ENCODE assay signal across 8 cellular contexts in the genomic region with DNA sequence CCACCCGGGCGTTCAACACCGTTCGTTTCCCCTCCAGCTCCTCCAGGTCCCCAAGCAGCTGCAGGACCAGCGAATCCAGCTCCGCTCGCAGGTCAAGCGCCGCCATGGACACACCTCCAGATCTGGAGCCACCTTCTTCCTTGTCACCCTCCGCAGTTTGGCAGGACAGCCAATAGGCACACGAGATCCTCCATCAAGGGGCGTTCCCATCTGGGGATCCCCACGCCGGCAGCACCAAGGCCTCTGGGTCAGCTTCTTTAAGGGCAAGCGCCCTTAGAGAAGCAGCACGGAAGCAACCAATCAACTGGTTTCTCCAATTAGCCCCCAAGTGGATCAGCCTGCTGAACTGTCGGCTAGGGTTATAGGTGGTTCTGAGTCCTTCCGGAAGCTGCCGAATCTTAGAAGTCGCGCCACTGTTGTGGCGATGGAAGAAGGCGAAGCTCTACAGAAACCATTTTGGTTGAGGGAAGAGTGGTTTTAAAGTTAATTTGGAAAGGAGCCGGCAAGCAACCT. TPM values are rescaled to one million over a fixed set of nuclear protein-coding genes. Genes with fewer than 3 reads are reported as not detected.
A peak's percentile ranks its signal among the peaks of the same experiment; 100 is the strongest.
DNase-seq lines count a peak whose midpoint lies in the region; ATAC-seq, FAIRE-seq and TF ChIP-seq lines count a peak whose summit lies in the region.

No MANE protein-coding gene starts in this region.

- H3K79me2 ChIP-seq in DOHH2 (ENCODE audit: control insufficient read depth, low read length) (peaks cover 70% of the 10 kb centered on the region), GM23248 (ENCODE audit: insufficient read depth) (peaks cover 29% of the 10 kb centered on the region), Karpas-422 (ENCODE audit: low read length) (peaks cover 45% of the 10 kb centered on the region)

- H3K4me3 Mint-ChIP-seq in activated T-helper 1 cell treated with anti-CD3 and anti-CD28 coated beads, Interleukin-12 subunit alpha, Interleukin-12 subunit beta, Interleukin-2, Interleukin-4 antibody, amounts not matched to agents 30 ng/mL and 10 ng/mL and 1 ng/mL, durations not matched to agents 14 hours and 24 hours and 36 hours: peak overlapping the region; percentile 100
- H3K4me3 Mint-ChIP-seq in naive thymus-derived CD4-positive, alpha-beta T cell: peak overlapping the region; percentile 94 to 100 (median 99)
- peak overlapping the region; percentile 99 for H3K4me3 Mint-ChIP-seq in stimulated activated memory B cell treated with anti-CD40 and anti-IgM and Interleukin-4, amounts not matched to agents 10 μg/mL and 1 μg/mL and 100 μg/mL, for 72 hours

- POLR2A ChIA-PET in naive thymus-derived CD4-positive, alpha-beta T cell (lab: Charles Lee): interaction anchor here (0.7 to 5.2 kb wide), 17 partner anchors 8 to 1151 kb away, joined by 3 to 92 read pairs (median 5); a partner anchor contains a TSS

- in situ Hi-C loops in GM23248 (cut with MboI): no loop called here

- intact Hi-C loops in activated T-helper 1 cell treated with anti-CD3 and anti-CD28 coated beads, Interleukin-12 subunit alpha, Interleukin-12 subunit beta, Interleukin-2, Interleukin-4 antibody, amounts not matched to agents 30 ng/mL and 10 ng/mL and 1 ng/mL, durations not matched to agents 14 hours and 24 hours and 36 hours (cut with micrococcal nuclease): loop anchor here (1.0 to 10.0 kb wide), 10 partner anchors 13 to 1343 kb away; a partner anchor contains a TSS
- intact Hi-C loops in naive thymus-derived CD4-positive, alpha-beta T cell (cut with micrococcal nuclease): loop anchor here (1.0 to 2.0 kb wide), 16 partner anchors 10 to 1151 kb away; a partner anchor contains a TSS

- FAIRE-seq in RCC 7860 (lab: Jason Lieb, UNC): peak; percentile 67

- 2% methylated on average over 24 of the region's 24 CpGs for WGBS in GM23248 (ENCODE audit: low coverage in 1 of 2, low lambda C conversion rate in 2 of 2, missing lambda C conversion rate in 2 of 2), 2 experiments

- H3K27me3 ChIP-seq in DOHH2 (ENCODE audit: control insufficient read depth, low read length): no peaks in the 10 kb centered on the region
- no peaks in the 10 kb centered on the region for H3K27me3 ChIP-seq in GM23248 (replicated peaks; ENCODE audit: insufficient read depth)
- H3K27me3 ChIP-seq in Karpas-422 (ENCODE audit: low read length): no peaks in the 10 kb centered on the region
- H3K27me3 ChIP-seq in naive thymus-derived CD4-positive, alpha-beta T cell (ENCODE audit: control insufficient read depth in 2 of 2, insufficient read depth in 2 of 2, low read length in 2 of 2): no peaks in the 10 kb centered on the region

- H3K9me2 ChIP-seq in DOHH2 (replicated peaks; ENCODE audit: control insufficient read depth, low read length) (no peaks in the 10 kb centered on the region), GM23248 (ENCODE audit: insufficient read depth) (no peaks in the 10 kb centered on the region), Karpas-422 (replicated peaks; ENCODE audit: insufficient read depth, low read length) (no peaks in the 10 kb centered on the region)

- no peaks in the 10 kb centered on the region for H3K9me3 Mint-ChIP-seq in activated T-helper 1 cell treated with anti-CD3 and anti-CD28 coated beads, Interleukin-12 subunit alpha, Interleukin-12 subunit beta, Interleukin-2, Interleukin-4 antibody, amounts not matched to agents 30 ng/mL and 10 ng/mL and 1 ng/mL, durations not matched to agents 14 hours and 24 hours and 36 hours
- peaks cover 0 to 4% (median 0%) of the 10 kb centered on the region in 11 donors for H3K9me3 Mint-ChIP-seq in naive thymus-derived CD4-positive, alpha-beta T cell
- H3K9me3 Mint-ChIP-seq in stimulated activated memory B cell treated with anti-CD40 and anti-IgM and Interleukin-4, amounts not matched to agents 10 μg/mL and 1 μg/mL and 100 μg/mL, for 72 hours: no peaks in the 10 kb centered on the region

- H3K4me1 ChIP-seq in DOHH2 (ENCODE audit: control insufficient read depth, low read length) (peaks cover 61% of the 10 kb centered on the region), GM23248 (ENCODE audit: insufficient read depth) (peaks cover 16% of the 10 kb centered on the region), Karpas-422 (ENCODE audit: low read length) (peaks cover 60% of the 10 kb centered on the region)
- H3K4me1 ChIP-seq in naive thymus-derived CD4-positive, alpha-beta T cell (ENCODE audit: control insufficient read depth in 2 of 2, insufficient read depth in 2 of 2, low read length in 2 of 2): peaks cover 10 to 19% of the 10 kb centered on the region in 2 donors

- peak overlapping the region; percentile 98 for H2AFZ ChIP-seq in GM23248
- H2AFZ ChIP-seq in Karpas-422 (ENCODE audit: low read length): peak overlapping the region; percentile 60

- peak overlapping the region; percentile 86 for H3K4me3 ChIP-seq in DOHH2 (ENCODE audit: low read length)
- H3K4me3 ChIP-seq in GM23248: peak overlapping the region; percentile 89
- H3K4me3 ChIP-seq in Karpas-422 (ENCODE audit: low read length): peak overlapping the region; percentile 95
- H3K4me3 ChIP-seq in naive thymus-derived CD4-positive, alpha-beta T cell (ENCODE audit: low read length): peak overlapping the region; percentile 80

- H3K27ac ChIP-seq in DOHH2 (ENCODE audit: low read depth, low read length): peak overlapping the region; percentile 99
- H3K27ac ChIP-seq in GM23248: peak overlapping the region; percentile 94
- peak overlapping the region; percentile 96 for H3K27ac ChIP-seq in Karpas-422 (ENCODE audit: low read length)
- peak overlapping the region; percentile 97 for H3K27ac ChIP-seq in naive thymus-derived CD4-positive, alpha-beta T cell (ENCODE audit: low read depth, low read length)

- H3F3A ChIP-seq in DOHH2 (ENCODE audit: control insufficient read depth, insufficient read depth): peaks cover 52% of the 10 kb centered on the region
- H3F3A ChIP-seq in GM23248 (ENCODE audit: insufficient read depth): peaks cover 19% of the 10 kb centered on the region

- no peak for TF ChIP-seq CTCF in DOHH2 (IDR thresholded peaks at IDR 0.05; ENCODE audit: low read depth, low read length, poor library complexity, severe bottlenecking)

- H3K27me3 Mint-ChIP-seq in activated T-helper 1 cell treated with anti-CD3 and anti-CD28 coated beads, Interleukin-12 subunit alpha, Interleukin-12 subunit beta, Interleukin-2, Interleukin-4 antibody, amounts not matched to agents 30 ng/mL and 10 ng/mL and 1 ng/mL, durations not matched to agents 14 hours and 24 hours and 36 hours (ENCODE audit: insufficient read depth): no peaks in the 10 kb centered on the region
- peaks cover 0 to 2% (median 0%) of the 10 kb centered on the region in 5 donors for H3K27me3 Mint-ChIP-seq in naive thymus-derived CD4-positive, alpha-beta T cell
- no peaks in the 10 kb centered on the region for H3K27me3 Mint-ChIP-seq in stimulated activated memory B cell treated with anti-CD40 and anti-IgM and Interleukin-4, amounts not matched to agents 10 μg/mL and 1 μg/mL and 100 μg/mL, for 72 hours

- peaks cover 45% of the 10 kb centered on the region for H3K36me3 Mint-ChIP-seq in activated T-helper 1 cell treated with anti-CD3 and anti-CD28 coated beads, Interleukin-12 subunit alpha, Interleukin-12 subunit beta, Interleukin-2, Interleukin-4 antibody, amounts not matched to agents 30 ng/mL and 10 ng/mL and 1 ng/mL, durations not matched to agents 14 hours and 24 hours and 36 hours (ENCODE audit: low read depth)
- H3K36me3 Mint-ChIP-seq in naive thymus-derived CD4-positive, alpha-beta T cell: peaks cover 8 to 44% (median 28%) of the 10 kb centered on the region in 5 donors
- H3K36me3 Mint-ChIP-seq in stimulated activated memory B cell treated with anti-CD40 and anti-IgM and Interleukin-4, amounts not matched to agents 10 μg/mL and 1 μg/mL and 100 μg/mL, for 72 hours: peaks cover 59% of the 10 kb centered on the region

- H3K36me3 ChIP-seq in DOHH2 (ENCODE audit: control insufficient read depth, low read length): peaks cover 88% of the 10 kb centered on the region
- peaks cover 10% of the 10 kb centered on the region; the same call in 1 of the 2 replicates for H3K36me3 ChIP-seq in GM23248 (ENCODE audit: low read depth)
- peaks cover 42% of the 10 kb centered on the region for H3K36me3 ChIP-seq in Karpas-422 (ENCODE audit: insufficient read depth, low read length)
- peaks cover 20 to 63% (median 21%) of the 10 kb centered on the region in 3 experiments for H3K36me3 ChIP-seq in naive thymus-derived CD4-positive, alpha-beta T cell (ENCODE audit: control insufficient read depth in 2 of 3, insufficient read depth in 3 of 3, low read length in 3 of 3)

- H3K9ac ChIP-seq in GM23248 (peak overlapping the region; percentile 88), Karpas-422 (ENCODE audit: low read length) (peak overlapping the region; percentile 97)

- H4K20me1 ChIP-seq in DOHH2 (ENCODE audit: control insufficient read depth, insufficient read depth, low read depth, low read length) (no peaks in the 10 kb centered on the region), GM23248 (ENCODE audit: insufficient read depth) (no peaks in the 10 kb centered on the region), Karpas-422 (ENCODE audit: insufficient read depth, low read depth, low read length) (no peaks in the 10 kb centered on the region)

- CTCF ChIA-PET in naive thymus-derived CD4-positive, alpha-beta T cell (lab: Charles Lee): interaction anchor here (0.9 to 3.5 kb wide), 10 partner anchors 8 to 466 kb away, joined by 3 to 19 read pairs (median 6); a partner anchor contains a TSS

- peak overlapping the region; percentile 97 for H3K4me2 ChIP-seq in DOHH2 (ENCODE audit: low read length)
- peak overlapping the region; percentile 97 for H3K4me2 ChIP-seq in GM23248 (ENCODE audit: unreplicated experiment)
- H3K4me2 ChIP-seq in Karpas-422 (ENCODE audit: low read depth, low read length, poor library complexity, severe bottlenecking): peak overlapping the region; percentile 73

- H3K4me1 Mint-ChIP-seq in activated T-helper 1 cell treated with anti-CD3 and anti-CD28 coated beads, Interleukin-12 subunit alpha, Interleukin-12 subunit beta, Interleukin-2, Interleukin-4 antibody, amounts not matched to agents 30 ng/mL and 10 ng/mL and 1 ng/mL, durations not matched to agents 14 hours and 24 hours and 36 hours (ENCODE audit: low read depth): peaks cover 21% of the 10 kb centered on the region
- H3K4me1 Mint-ChIP-seq in naive thymus-derived CD4-positive, alpha-beta T cell: peaks cover 15 to 49% (median 35%) of the 10 kb centered on the region in 7 donors
- H3K4me1 Mint-ChIP-seq in stimulated activated memory B cell treated with anti-CD40 and anti-IgM and Interleukin-4, amounts not matched to agents 10 μg/mL and 1 μg/mL and 100 μg/mL, for 72 hours: peaks cover 32% of the 10 kb centered on the region

- ATAC-seq in naive thymus-derived CD4-positive, alpha-beta T cell: peak; percentile 81
- ATAC-seq in stimulated activated memory B cell treated with anti-CD40 and anti-IgM and Interleukin-4, amounts not matched to agents 10 μg/mL and 1 μg/mL and 100 μg/mL, for 72 hours: peak; percentile 89

- peak overlapping the region; percentile 97 for H3K27ac Mint-ChIP-seq in activated T-helper 1 cell treated with anti-CD3 and anti-CD28 coated beads, Interleukin-12 subunit alpha, Interleukin-12 subunit beta, Interleukin-2, Interleukin-4 antibody, amounts not matched to agents 30 ng/mL and 10 ng/mL and 1 ng/mL, durations not matched to agents 14 hours and 24 hours and 36 hours
- H3K27ac Mint-ChIP-seq in naive thymus-derived CD4-positive, alpha-beta T cell: peak overlapping the region; percentile 98 to 100 (median 99)
- H3K27ac Mint-ChIP-seq in stimulated activated memory B cell treated with anti-CD40 and anti-IgM and Interleukin-4, amounts not matched to agents 10 μg/mL and 1 μg/mL and 100 μg/mL, for 72 hours: peak overlapping the region; percentile 98

- DNase-seq in GM23248 (peak; percentile 98), Karpas-422 (peak; percentile 96), RCC 7860 (ENCODE audit: low spot score) (peak; percentile 89), fibroblast of gingiva (ENCODE audit: low read depth) (peak; percentile 95)
- DNase-seq in activated T-helper 1 cell treated with anti-CD3 and anti-CD28 coated beads, Interleukin-12 subunit alpha, Interleukin-12 subunit beta, Interleukin-2, Interleukin-4 antibody, amounts not matched to agents 30 ng/mL and 10 ng/mL and 1 ng/mL, durations not matched to agents 14 hours and 24 hours and 36 hours (ENCODE audit: low spot score): peak; percentile 89
- DNase-seq in naive thymus-derived CD4-positive, alpha-beta T cell: peak; percentile 65 to 89 (median 87)

- H3K9me3 ChIP-seq in DOHH2 (ENCODE audit: control insufficient read depth, insufficient read depth, low read length): no peaks in the 10 kb centered on the region
- no peaks in the 10 kb centered on the region for H3K9me3 ChIP-seq in GM23248 (ENCODE audit: low read depth)
- H3K9me3 ChIP-seq in Karpas-422 (ENCODE audit: low read length): no peaks in the 10 kb centered on the region
- no peaks in the 10 kb centered on the region for H3K9me3 ChIP-seq in naive thymus-derived CD4-positive, alpha-beta T cell (ENCODE audit: control insufficient read depth in 2 of 3, low read length in 3 of 3)

RNA-seq across cellular contexts. Expression of a gene that starts 0.6 kb away (rescaled TPM):
- total RNA-seq in GM23248 (2014; rRNA removed; shearing (Covaris generic)): 109 and 110 TPM in 2 replicates
- 79.1 and 90.4 TPM in 2 replicates for polyA plus RNA-seq in GM23248 (2016; fragmentation: Nextera tagmentation; extraction: Ambion mirVana)
- total RNA-seq in Karpas-422 (2014; rRNA removed; shearing (Covaris generic); ENCODE audit: low replicate concordance): 233 and 379 TPM in 2 replicates
- total RNA-seq in activated T-helper 1 cell treated with anti-CD3 and anti-CD28 coated beads, Interleukin-12 subunit alpha, Interleukin-12 subunit beta, Interleukin-2, Interleukin-4 antibody, amounts not matched to agents 30 ng/mL and 10 ng/mL and 1 ng/mL, durations not matched to agents 14 hours and 24 hours and 36 hours: 169 and 184 TPM in 2 replicates
- 10 to 100 TPM; 69.9 to 88.5 (median 79.3) TPM for total RNA-seq in naive thymus-derived CD4-positive, alpha-beta T cell
- 10 to 100 TPM; 76.3 to 82.7 TPM for polyA plus RNA-seq in naive thymus-derived CD4-positive, alpha-beta T cell

RNA-seq across cellular contexts. Expression of a gene that starts 13.8 kb away (rescaled TPM):
- 17.5 and 24.3 TPM in 2 replicates for total RNA-seq in GM23248 (2014; rRNA removed; shearing (Covaris generic))
- polyA plus RNA-seq in GM23248 (2016; fragmentation: Nextera tagmentation; extraction: Ambion mirVana): 19.1 and 19.2 TPM in 2 replicates
- 229 and 264 TPM in 2 replicates for total RNA-seq in Karpas-422 (2014; rRNA removed; shearing (Covaris generic); ENCODE audit: low replicate concordance)
- 66.9 and 68.9 TPM in 2 replicates for total RNA-seq in activated T-helper 1 cell treated with anti-CD3 and anti-CD28 coated beads, Interleukin-12 subunit alpha, Interleukin-12 subunit beta, Interleukin-2, Interleukin-4 antibody, amounts not matched to agents 30 ng/mL and 10 ng/mL and 1 ng/mL, durations not matched to agents 14 hours and 24 hours and 36 hours
- 100 to 1,000 TPM in 1 of 5 experiments, 10 to 100 TPM in 4; 43.3 to 112 (median 44.2) TPM for total RNA-seq in naive thymus-derived CD4-positive, alpha-beta T cell
- 10 to 100 TPM; 39.4 to 53.2 TPM for polyA plus RNA-seq in naive thymus-derived CD4-positive, alpha-beta T cell

Comparison
In these comparisons a context has a peak if more than half of its experiments do, and no peak if none do; other contexts are left out.
1. Peak in every context shown above with its lines: DNase-seq, ATAC-seq, H3K4me3 ChIP-seq and H3K27ac ChIP-seq.